ENCODE assay signal across 9 cellular contexts in the genomic region with DNA sequence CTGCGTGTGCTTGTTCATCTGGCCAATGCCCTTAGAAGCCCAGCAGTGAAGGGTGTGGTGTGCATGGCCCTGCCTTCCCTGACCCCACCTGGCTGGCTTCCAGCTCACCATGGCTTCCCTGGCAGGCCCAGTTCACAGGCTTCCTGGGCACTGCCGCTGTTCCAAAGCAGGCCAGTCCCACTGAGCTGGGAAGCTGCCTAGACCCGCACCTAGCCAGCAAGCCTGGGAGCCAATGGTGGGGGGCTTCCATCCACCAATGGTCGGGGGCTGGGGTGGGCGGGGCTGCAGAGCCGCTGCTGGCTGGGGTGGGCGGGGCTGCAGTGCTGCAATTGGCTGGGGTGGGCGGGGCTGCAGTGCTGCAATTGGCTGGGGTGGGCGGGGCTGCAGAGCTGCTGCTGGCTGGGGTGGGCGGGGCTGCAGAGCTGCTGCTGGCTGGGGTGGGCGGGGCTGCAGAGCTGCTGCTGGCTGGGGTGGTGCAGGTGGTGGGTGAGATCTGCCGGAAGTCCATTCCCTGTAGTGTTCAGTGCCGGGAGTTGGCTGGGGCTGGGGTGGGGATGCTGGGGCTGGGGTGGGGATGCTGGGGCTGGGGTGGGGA. TPM values are rescaled to one million over a fixed set of nuclear protein-coding genes. Genes with fewer than 3 reads are reported as not detected.
DNase-seq lines count a peak whose midpoint lies in the region; ATAC-seq and TF ChIP-seq lines count a peak whose summit lies in the region.
"Had no signal": no experiment of that assay in that cellular context is flagged by ENCODE, and none has a peak within 500 bp of the region (broad histone marks: within the 10 kb centered on the region; RNA-seq: fewer than 3 reads in every experiment).

No MANE protein-coding gene starts in this region.

- H3K36me3 ChIP-seq in RWPE2 (ENCODE audit: low read depth) (no peaks in the 10 kb centered on the region), iPS-20b (ENCODE audit: insufficient read depth, low read depth, low read length) (no peaks in the 10 kb centered on the region)
- H3K36me3 ChIP-seq: gastrocnemius medialis had no signal

- H3K9me3 Mint-ChIP-seq in activated naive CD8-positive, alpha-beta T cell treated with anti-CD3 and anti-CD28 coated beads for 36 hours: no peaks in the 10 kb centered on the region

- H3K27ac ChIP-seq in RWPE2 (ENCODE audit: poor library complexity, severe bottlenecking): no peak overlapping the region
- no peak overlapping the region for H3K27ac ChIP-seq in iPS-20b (ENCODE audit: low read length)
- H3K27ac ChIP-seq: gastrocnemius medialis had no signal

- TF ChIP-seq CTCF in RWPE2 (IDR thresholded peaks at IDR 0.05; ENCODE audit: poor library complexity, severe bottlenecking): no peak

- DNase-seq in Caki2 (ENCODE audit: low read depth) (peak; percentile 65), RWPE2 (ENCODE audit: low spot score) (peak; percentile 76), AG08395 (ENCODE audit: low spot score) (no peak)
- peak; percentile 66 for DNase-seq in activated naive CD8-positive, alpha-beta T cell treated with anti-CD3 and anti-CD28 coated beads for 36 hours
- DNase-seq in stimulated activated CD4-positive, alpha-beta T cell treated with anti-CD3 and anti-CD28 coated beads, Interleukin-2, amount 100 ng/mL, for 4 hours (ENCODE audit: low read depth): peak; percentile 49

- ATAC-seq in HG03354 (IDR thresholded peaks at IDR 0.05; ENCODE audit: poor library complexity, severe bottlenecking, unreplicated experiment) (peak; percentile 80), RWPE2 (ENCODE audit: low read depth) (peak; percentile 73), HG02588 (IDR thresholded peaks at IDR 0.05; ENCODE audit: unreplicated experiment) (no peak)
- ATAC-seq: gastrocnemius medialis had no signal

- H3K27me3 Mint-ChIP-seq in activated naive CD8-positive, alpha-beta T cell treated with anti-CD3 and anti-CD28 coated beads for 36 hours: peaks cover 47% of the 10 kb centered on the region

- H3K4me1 ChIP-seq in RWPE2 (ENCODE audit: insufficient read depth, poor library complexity, severe bottlenecking) (no peaks in the 10 kb centered on the region), iPS-20b (ENCODE audit: insufficient read depth, low read length) (0 out of 2 replicates have a peak, but pooled peaks cover 4% of the 10 kb centered on the region)
- H3K4me1 ChIP-seq: gastrocnemius medialis had no signal

- in situ Hi-C loops in Caki2 (cut with HindIII; ENCODE audit: low pct_unique_long_range_greater_than_20kb, low sequenced_read_pairs): no loop called here

- H3K4me3 Mint-ChIP-seq in activated naive CD8-positive, alpha-beta T cell treated with anti-CD3 and anti-CD28 coated beads for 36 hours: no peak overlapping the region

- H3K27ac Mint-ChIP-seq in activated naive CD8-positive, alpha-beta T cell treated with anti-CD3 and anti-CD28 coated beads for 36 hours: no peak overlapping the region

- H3K36me3 Mint-ChIP-seq in activated naive CD8-positive, alpha-beta T cell treated with anti-CD3 and anti-CD28 coated beads for 36 hours: no peaks in the 10 kb centered on the region

- no peak overlapping the region for H3K9ac ChIP-seq in iPS-20b (ENCODE audit: low read depth, low read length)

- H3K4me1 Mint-ChIP-seq in activated naive CD8-positive, alpha-beta T cell treated with anti-CD3 and anti-CD28 coated beads for 36 hours: peaks cover 8% of the 10 kb centered on the region

- H3K9me3 ChIP-seq in RWPE2 (ENCODE audit: severe bottlenecking) (no peaks in the 10 kb centered on the region), iPS-20b (ENCODE audit: insufficient read depth, low read depth, low read length) (no peaks in the 10 kb centered on the region)
- H3K9me3 ChIP-seq: gastrocnemius medialis had no signal

- peaks cover 33% of the 10 kb centered on the region for H3K27me3 ChIP-seq in RWPE2 (ENCODE audit: insufficient read depth, poor library complexity, severe bottlenecking)
- H3K27me3 ChIP-seq in iPS-20b (ENCODE audit: insufficient read depth, low read length): peaks cover 50% of the 10 kb centered on the region

- peak overlapping the region; percentile 10 for H3K4me3 ChIP-seq in RWPE2 (ENCODE audit: severe bottlenecking)
- peak overlapping the region; percentile 51; the same call in 1 of the 2 replicates for H3K4me3 ChIP-seq in iPS-20b (ENCODE audit: low read length)

RNA-seq across cellular contexts. Expression of a gene that starts 12.4 kb away (rescaled TPM):
- not detected in 2 replicates for total RNA-seq in Caki2 (2014; rRNA removed; shearing (Covaris generic); ENCODE audit: low replicate concordance)
- not detected for total RNA-seq in activated naive CD8-positive, alpha-beta T cell treated with anti-CD3 and anti-CD28 coated beads for 36 hours
- total RNA-seq: gastrocnemius medialis had no signal

RNA-seq across cellular contexts. Expression of a gene that starts 15.6 kb away (rescaled TPM):
- 74.5 and 97.5 TPM in 2 replicates for total RNA-seq in Caki2 (2014; rRNA removed; shearing (Covaris generic); ENCODE audit: low replicate concordance)
- 10 to 100 TPM; 73.4 to 77.3 TPM for total RNA-seq in activated naive CD8-positive, alpha-beta T cell treated with anti-CD3 and anti-CD28 coated beads for 36 hours

RNA-seq across cellular contexts. Expression of a gene that starts 15.6 kb away (rescaled TPM):
- total RNA-seq in Caki2 (2014; rRNA removed; shearing (Covaris generic); ENCODE audit: low replicate concordance): 73.2 and 76.2 TPM in 2 replicates
- total RNA-seq in activated naive CD8-positive, alpha-beta T cell treated with anti-CD3 and anti-CD28 coated beads for 36 hours: 10 to 100 TPM; 53.3 to 57.8 TPM

RNA-seq across cellular contexts. Expression of a gene that starts 22.9 kb away (rescaled TPM):
- not detected in 2 replicates for total RNA-seq in Caki2 (2014; rRNA removed; shearing (Covaris generic); ENCODE audit: low replicate concordance)
- not detected for total RNA-seq in activated naive CD8-positive, alpha-beta T cell treated with anti-CD3 and anti-CD28 coated beads for 36 hours

RNA-seq across cellular contexts. Expression of a gene that starts 33.5 kb away (rescaled TPM):
- 26.6 and 38.3 TPM in 2 replicates for total RNA-seq in Caki2 (2014; rRNA removed; shearing (Covaris generic); ENCODE audit: low replicate concordance)
- 10 to 100 TPM; 27.8 to 29.4 TPM for total RNA-seq in activated naive CD8-positive, alpha-beta T cell treated with anti-CD3 and anti-CD28 coated beads for 36 hours
